Comparison of ENCODE assay signal across 9 cellular contexts in genomic region chr14:54503476-54503875, GRCh38. TPM values are rescaled to one million over a fixed set of nuclear protein-coding genes. Genes with fewer than 3 reads are reported as not detected.
DNase-seq lines count a peak whose midpoint lies in the region; ATAC-seq and TF ChIP-seq lines count a peak whose summit lies in the region.
"Had no signal": no experiment of that assay in that cellular context is flagged by ENCODE, and none has a peak within 500 bp of the region (broad histone marks: within the 10 kb centered on the region; RNA-seq: fewer than 3 reads in every experiment).

No MANE protein-coding gene starts in this region.

- H3K4me3 Mint-ChIP-seq in brain = no peak overlapping the region
- no peak overlapping the region for H3K4me3 Mint-ChIP-seq in activated naive CD4-positive, alpha-beta T cell treated with anti-CD3 and anti-CD28 coated beads for 36 hours

- H3K36me3 Mint-ChIP-seq in brain = no peaks in the 10 kb centered on the region
- H3K36me3 Mint-ChIP-seq in activated naive CD4-positive, alpha-beta T cell treated with anti-CD3 and anti-CD28 coated beads for 36 hours (ENCODE audit: low read depth) = no peaks in the 10 kb centered on the region

- H3K9ac ChIP-seq in DND-41 (ENCODE audit: low read depth, low read length) (no peak overlapping the region), mesenchymal stem cell (ENCODE audit: low read length) (no peak overlapping the region)

- H3K36me3 ChIP-seq in DND-41 (ENCODE audit: insufficient read depth, low read length) (no peaks in the 10 kb centered on the region), mesenchymal stem cell (ENCODE audit: control insufficient read depth in 1 of 2, insufficient read depth in 2 of 2, low read depth in 1 of 2, low read length in 2 of 2) (no peaks in the 10 kb centered on the region)

- H2BK5ac ChIP-seq in mesenchymal stem cell (ENCODE audit: low read depth, low read length, poor library complexity, severe bottlenecking) = no peak overlapping the region

- H3K27ac ChIP-seq in DND-41 (ENCODE audit: low read length) (no peak overlapping the region), mesenchymal stem cell (ENCODE audit: low read length, poor library complexity, severe bottlenecking) (no peak overlapping the region)

- H3K79me2 ChIP-seq in DND-41 (ENCODE audit: insufficient read depth, low read length) = no peaks in the 10 kb centered on the region

- H3K4me1 ChIP-seq in DND-41 (ENCODE audit: insufficient read depth, low read length) (no peaks in the 10 kb centered on the region), mesenchymal stem cell (ENCODE audit: control insufficient read depth, insufficient read depth, low read depth, low read length) (no peaks in the 10 kb centered on the region)

- H3K18ac ChIP-seq in mesenchymal stem cell (ENCODE audit: low read depth in 1 of 2, low read length in 2 of 2) = no peak overlapping the region

- DNase-seq in DND-41 (no peak), KBM-7 (peak; percentile 43), mesenchymal stem cell (peak; percentile 72), ureter (ENCODE audit: low spot score) (no peak), NCI-H187 (lab: John Stamatoyannopoulos, UW) (no peak)
- no peak for DNase-seq in activated naive CD4-positive, alpha-beta T cell treated with anti-CD3 and anti-CD28 coated beads for 36 hours
- no peak for DNase-seq in activated naive CD4-positive, alpha-beta T cell treated with Interleukin-2 at 50 U/mL for 16 hours
- DNase-seq: NCI-H1048 had no signal

- no peak overlapping the region for H2AFZ ChIP-seq in DND-41 (ENCODE audit: low read depth, low read length)
- H2AFZ ChIP-seq in mesenchymal stem cell (ENCODE audit: low read depth, low read length) = peak overlapping the region; percentile 69

- H3K4me2 ChIP-seq in DND-41 (ENCODE audit: insufficient read depth, low read length) (no peak overlapping the region), mesenchymal stem cell (ENCODE audit: low read length, poor library complexity, severe bottlenecking) (no peak overlapping the region)

- peak; percentile 47 for TF ChIP-seq CTCF in DND-41 (IDR thresholded peaks at IDR 0.05; ENCODE audit: borderline replicate concordance, extremely low read depth, low read length, poor library complexity, severe bottlenecking)
- peak; percentile 27 to 45 for TF ChIP-seq CTCF in brain (conservative IDR thresholded peaks at IDR 0.05)

- no peaks in the 10 kb centered on the region for H3K4me1 Mint-ChIP-seq in brain
- H3K4me1 Mint-ChIP-seq in activated naive CD4-positive, alpha-beta T cell treated with anti-CD3 and anti-CD28 coated beads for 36 hours (ENCODE audit: low read depth) = no peaks in the 10 kb centered on the region

- H2AK5ac ChIP-seq in mesenchymal stem cell (ENCODE audit: low read length, severe bottlenecking) = no peak overlapping the region

- no peak for ATAC-seq in DND-41 (ENCODE audit: insufficient read depth, low read depth)

- no peak overlapping the region for H3K27ac Mint-ChIP-seq in brain
- H3K27ac Mint-ChIP-seq in activated naive CD4-positive, alpha-beta T cell treated with anti-CD3 and anti-CD28 coated beads for 36 hours = no peak overlapping the region

- H2BK15ac ChIP-seq in mesenchymal stem cell (ENCODE audit: low read depth, poor library complexity, severe bottlenecking) = no peak overlapping the region

- in situ Hi-C loops in KBM-7 (cut with MboI; ENCODE audit: low pct_unique_long_range_greater_than_20kb, low sequenced_read_pairs) = no loop called here

- CTCF ChIA-PET in activated naive CD4-positive, alpha-beta T cell treated with anti-CD3 and anti-CD28 coated beads for 36 hours (lab: Charles Lee) = interaction anchor here (1.7 kb wide), 1 partner anchor 9 kb away, joined by 5 read pairs; no protein-coding TSS in a partner anchor

- H3K9me3 ChIP-seq in DND-41 (ENCODE audit: insufficient read depth, low read length, severe bottlenecking) = no peaks in the 10 kb centered on the region
- H3K9me3 ChIP-seq in mesenchymal stem cell (ENCODE audit: control insufficient read depth, low read length) = no peaks in the 10 kb centered on the region

- no peaks in the 10 kb centered on the region for H3K9me3 Mint-ChIP-seq in brain
- H3K9me3 Mint-ChIP-seq in activated naive CD4-positive, alpha-beta T cell treated with anti-CD3 and anti-CD28 coated beads for 36 hours = no peaks in the 10 kb centered on the region

- intact Hi-C loops in activated naive CD4-positive, alpha-beta T cell treated with anti-CD3 and anti-CD28 coated beads for 36 hours (cut with micrococcal nuclease) = loop anchor here (10.0 kb wide), 1 partner anchor 771 kb away; the partner anchor contains the start of gene FBXO34

- H3K27me3 Mint-ChIP-seq in brain = peaks cover 16% of the 10 kb centered on the region
- H3K27me3 Mint-ChIP-seq in activated naive CD4-positive, alpha-beta T cell treated with anti-CD3 and anti-CD28 coated beads for 36 hours (ENCODE audit: low read depth) = peaks cover 7% of the 10 kb centered on the region

- no peak overlapping the region for H3K4me3 ChIP-seq in DND-41 (ENCODE audit: low read depth in 1 of 2, low read length in 2 of 2)
- no peak overlapping the region for H3K4me3 ChIP-seq in mesenchymal stem cell (ENCODE audit: insufficient read depth in 1 of 2, low read depth in 1 of 2, low read length in 2 of 2)

- no peak overlapping the region for H2BK120ac ChIP-seq in mesenchymal stem cell (ENCODE audit: low read depth, low read length)

- no peak overlapping the region for H3K23ac ChIP-seq in mesenchymal stem cell (ENCODE audit: low read length in 2 of 2)

- 64% methylated on average over 3 of the region's 3 CpGs for WGBS in mesenchymal stem cell

- H3K4ac ChIP-seq in mesenchymal stem cell (ENCODE audit: low read depth in 1 of 2, low read length in 2 of 2) = no peak overlapping the region

- H4K20me1 ChIP-seq in DND-41 (ENCODE audit: insufficient read depth, low read length) = no peaks in the 10 kb centered on the region

- H2BK12ac ChIP-seq in mesenchymal stem cell (ENCODE audit: low read length in 2 of 2) = no peak overlapping the region

- H3K27me3 ChIP-seq in DND-41 (ENCODE audit: insufficient read depth, low read length, poor library complexity) = peaks cover 9% of the 10 kb centered on the region
- peaks cover 0 to 6% of the 10 kb centered on the region in 2 experiments for H3K27me3 ChIP-seq in mesenchymal stem cell (ENCODE audit: control insufficient read depth in 1 of 2, insufficient read depth in 1 of 2, low read length in 2 of 2)

- peak overlapping the region; percentile 59 for H4K8ac ChIP-seq in mesenchymal stem cell (ENCODE audit: low read length)

- no peaks in the 10 kb centered on the region for H3K79me1 ChIP-seq in mesenchymal stem cell (replicated peaks; ENCODE audit: low read length, poor library complexity, severe bottlenecking)

- no peak overlapping the region for H3K14ac ChIP-seq in mesenchymal stem cell (ENCODE audit: low read length in 2 of 2)

- H4K91ac ChIP-seq in mesenchymal stem cell (ENCODE audit: low read length) = no peak overlapping the region

RNA-seq across cellular contexts. Expression of gene CGRRF1, which starts 6.2 kb away (rescaled TPM):
- 19.0 TPM for polyA plus RNA-seq in brain (ENCODE audit: insufficient read depth, low read depth, low replicate concordance)
- 13.6 TPM for polyA plus RNA-seq in mesenchymal stem cell (2013, experiment 1 of 2)
- polyA plus RNA-seq in mesenchymal stem cell (2013, experiment 2 of 2) = 14.4 TPM
- total RNA-seq in activated naive CD4-positive, alpha-beta T cell treated with anti-CD3 and anti-CD28 coated beads for 36 hours = 1 to 10 TPM; 9.2 to 9.7 TPM
- 17.2 TPM for total RNA-seq in ureter

RNA-seq across cellular contexts. Expression of gene GMFB, which starts 14.7 kb away (rescaled TPM):
- 17.2 TPM for polyA plus RNA-seq in brain (ENCODE audit: insufficient read depth, low read depth, low replicate concordance)
- polyA plus RNA-seq in mesenchymal stem cell (2013, experiment 1 of 2) = 44.1 TPM
- polyA plus RNA-seq in mesenchymal stem cell (2013, experiment 2 of 2) = 45.1 TPM
- total RNA-seq in activated naive CD4-positive, alpha-beta T cell treated with anti-CD3 and anti-CD28 coated beads for 36 hours = 10 to 100 TPM; 29.5 to 33.4 TPM
- total RNA-seq in ureter = 35.9 TPM

Comparison
In these comparisons a context has a peak if more than half of its experiments do, and no peak if none do; other contexts are left out.
1. DNase-seq: peak in KBM-7 (single experiment) and mesenchymal stem cell (single experiment); none in DND-41 (single experiment), activated naive CD4-positive, alpha-beta T cell treated with anti-CD3 and anti-CD28 coated beads for 36 hours (single experiment), ureter (single experiment), activated naive CD4-positive, alpha-beta T cell treated with Interleukin-2 at 50 U/mL for 16 hours (single experiment) and NCI-H187 (0 of 2).